11 cellular contexts compared by ENCODE assay signal in genomic region chr2:215919624-215920243, GRCh38.
DNase-seq lines count a peak whose midpoint lies in the region; ATAC-seq and TF ChIP-seq lines count a peak whose summit lies in the region.
"Had no signal": no experiment of that assay in that cellular context is flagged by ENCODE, and none has a peak within 500 bp of the region (broad histone marks: within the 10 kb centered on the region; RNA-seq: fewer than 3 reads in every experiment).

No MANE protein-coding gene starts in this region.

- no peaks in the 10 kb centered on the region for H3K9me3 Mint-ChIP-seq in type B pancreatic cell
- no peaks in the 10 kb centered on the region for H3K9me3 Mint-ChIP-seq in activated T-helper 17 cell treated with anti-CD3 and anti-CD28 coated beads, Interleukin-2, amount 50 U/mL, for 72 hours
- H3K9me3 Mint-ChIP-seq: stimulated activated naive CD8-positive, alpha-beta T cell treated with anti-CD3 and anti-CD28 coated beads, Interleukin-15, Interleukin-2, amounts not matched to agents 100 ng/mL and 50 ng/mL, for 24 hours had no signal

- H3K27me3 Mint-ChIP-seq in type B pancreatic cell = no peaks in the 10 kb centered on the region
- H3K27me3 Mint-ChIP-seq in activated T-helper 17 cell treated with anti-CD3 and anti-CD28 coated beads, Interleukin-2, amount 50 U/mL, for 72 hours = peaks cover 3% of the 10 kb centered on the region

- H3K23ac ChIP-seq in neuronal stem cell (ENCODE audit: low read depth, low read length, poor library complexity) = no peak overlapping the region

- peaks cover 31% of the 10 kb centered on the region for H3K4me1 Mint-ChIP-seq in type B pancreatic cell (ENCODE audit: unreplicated experiment)
- no peaks in the 10 kb centered on the region for H3K4me1 Mint-ChIP-seq in activated T-helper 17 cell treated with anti-CD3 and anti-CD28 coated beads, Interleukin-2, amount 50 U/mL, for 72 hours
- H3K4me1 Mint-ChIP-seq: B cell had no signal

- H2AFZ ChIP-seq in MM.1S (ENCODE audit: low read length) = peak overlapping the region; percentile 61; the same call in 1 of the 2 replicates
- peak overlapping the region; percentile 48 for H2AFZ ChIP-seq in neuronal stem cell (ENCODE audit: low read length)

- no peaks in the 10 kb centered on the region for H3K27me3 ChIP-seq in MM.1S (replicated peaks; ENCODE audit: insufficient read depth, low read length)
- H3K27me3 ChIP-seq in brain microvascular endothelial cell (replicated peaks) = no peaks in the 10 kb centered on the region
- no peaks in the 10 kb centered on the region for H3K27me3 ChIP-seq in neuronal stem cell (ENCODE audit: control insufficient read depth in 3 of 3, insufficient read depth in 3 of 3, low read depth in 1 of 3, low read length in 3 of 3)
- no peaks in the 10 kb centered on the region for H3K27me3 ChIP-seq in Peyer's patch
- H3K27me3 ChIP-seq: hepatocyte had no signal

- H3K4me3 Mint-ChIP-seq in type B pancreatic cell = no peak overlapping the region
- H3K4me3 Mint-ChIP-seq in activated T-helper 17 cell treated with anti-CD3 and anti-CD28 coated beads, Interleukin-2, amount 50 U/mL, for 72 hours = no peak overlapping the region
- H3K4me3 Mint-ChIP-seq: B cell; stimulated activated naive CD8-positive, alpha-beta T cell treated with anti-CD3 and anti-CD28 coated beads, Interleukin-15, Interleukin-2, amounts not matched to agents 100 ng/mL and 50 ng/mL, for 24 hours had no signal

- no peak overlapping the region for H2BK120ac ChIP-seq in neuronal stem cell (ENCODE audit: low read depth, low read length)

- in situ Hi-C loops in brain microvascular endothelial cell (cut with HindIII; ENCODE audit: low pct_ligation_motif_present, low sequenced_read_pairs) = loop anchor here (25.0 kb wide), 2 partner anchors 132 to 482 kb away; partner anchors contain the start of gene FN1

- no peak overlapping the region for H2AK5ac ChIP-seq in neuronal stem cell (ENCODE audit: low read depth, low read length)

- no peaks in the 10 kb centered on the region for H3K9me2 ChIP-seq in MM.1S (replicated peaks; ENCODE audit: insufficient read depth, low read length)

- no peak overlapping the region for H3K4me3 ChIP-seq in MM.1S (ENCODE audit: low read length)
- no peak overlapping the region for H3K4me3 ChIP-seq in brain microvascular endothelial cell (ENCODE audit: low read depth, low read length)
- H3K4me3 ChIP-seq in neuronal stem cell (ENCODE audit: low read length in 2 of 2) = no peak overlapping the region
- no peak overlapping the region for H3K4me3 ChIP-seq in Peyer's patch
- H3K4me3 ChIP-seq: hepatocyte, lung had no signal

- no peak overlapping the region for H3K14ac ChIP-seq in neuronal stem cell (ENCODE audit: low read length)

- peak overlapping the region; percentile 16 for H3K27ac Mint-ChIP-seq in type B pancreatic cell
- no peak overlapping the region for H3K27ac Mint-ChIP-seq in activated T-helper 17 cell treated with anti-CD3 and anti-CD28 coated beads, Interleukin-2, amount 50 U/mL, for 72 hours
- H3K27ac Mint-ChIP-seq: B cell; stimulated activated naive CD8-positive, alpha-beta T cell treated with anti-CD3 and anti-CD28 coated beads, Interleukin-15, Interleukin-2, amounts not matched to agents 100 ng/mL and 50 ng/mL, for 24 hours had no signal

- H3K79me1 ChIP-seq in neuronal stem cell (ENCODE audit: low read depth, low read length) = no peaks in the 10 kb centered on the region

- H3K18ac ChIP-seq in neuronal stem cell (ENCODE audit: low read length) = no peak overlapping the region

- TF ChIP-seq CTCF in MM.1S (IDR thresholded peaks at IDR 0.05; ENCODE audit: low read length) (no peak), brain microvascular endothelial cell (IDR thresholded peaks at IDR 0.05; ENCODE audit: low read depth, low read length, missing control alignments) (no peak), type B pancreatic cell (conservative IDR thresholded peaks at IDR 0.05) (no peak), Peyer's patch (IDR thresholded peaks at IDR 0.05) (no peak)

- H3K9ac ChIP-seq in MM.1S (ENCODE audit: low read length) (no peak overlapping the region), neuronal stem cell (ENCODE audit: low read depth, low read length, poor library complexity) (no peak overlapping the region)

- H2BK15ac ChIP-seq in neuronal stem cell (ENCODE audit: low read length) = no peak overlapping the region

- H3K27ac ChIP-seq in MM.1S (ENCODE audit: low read length) (peak overlapping the region; percentile 64; the same call in 1 of the 2 replicates), brain microvascular endothelial cell (peak overlapping the region; percentile 80), neuronal stem cell (replicated peaks; ENCODE audit: low read length) (no peak overlapping the region), Peyer's patch (no peak overlapping the region)

- no peak overlapping the region for H4K8ac ChIP-seq in neuronal stem cell (ENCODE audit: low read depth, low read length)

- H3K4ac ChIP-seq in neuronal stem cell (ENCODE audit: low read length) = no peak overlapping the region

- WGBS in neuronal stem cell (ENCODE audit: extremely low coverage in 2 of 2, insufficient read length in 2 of 2, insufficient replicate concordance in 1 of 2), 2 donors = no CpG with 5 or more reads among the region's 8 CpGs

- H2BK5ac ChIP-seq in neuronal stem cell (ENCODE audit: low read length) = no peak overlapping the region

- H2BK12ac ChIP-seq in neuronal stem cell (ENCODE audit: low read length) = no peak overlapping the region

- peaks cover 23% of the 10 kb centered on the region for H3F3A ChIP-seq in MM.1S (ENCODE audit: insufficient read depth, low read length)

- H4K20me1 ChIP-seq in MM.1S (ENCODE audit: insufficient read depth, low read length) = no peaks in the 10 kb centered on the region

- H3K4me2 ChIP-seq in MM.1S (ENCODE audit: low read depth, low read length) (peak overlapping the region; percentile 49; the same call in 1 of the 2 replicates), neuronal stem cell (ENCODE audit: insufficient read depth, low read length, poor library complexity, severe bottlenecking) (no peak overlapping the region)

- H3K9me3 ChIP-seq in MM.1S (replicated peaks; ENCODE audit: insufficient read depth, low read length) (no peaks in the 10 kb centered on the region), neuronal stem cell (replicated peaks in 1 of 2; ENCODE audit: control insufficient read depth in 2 of 2, insufficient read depth in 1 of 2, low read depth in 1 of 2, low read length in 2 of 2) (no peaks in the 10 kb centered on the region), Peyer's patch (no peaks in the 10 kb centered on the region)

- peaks cover 42% of the 10 kb centered on the region for H3K4me1 ChIP-seq in MM.1S (ENCODE audit: low read length)
- no peaks in the 10 kb centered on the region for H3K4me1 ChIP-seq in neuronal stem cell (ENCODE audit: control insufficient read depth in 2 of 2, insufficient read depth in 1 of 2, low read depth in 1 of 2, low read length in 2 of 2)
- peaks cover 0 to 7% (median 0%) of the 10 kb centered on the region in 4 donors for H3K4me1 ChIP-seq in Peyer's patch

- no peak for ATAC-seq in activated T-helper 17 cell treated with anti-CD3 and anti-CD28 coated beads, Interleukin-2, amount 50 U/mL, for 72 hours (replicated peaks)

- no peaks in the 10 kb centered on the region for H3K79me2 ChIP-seq in MM.1S (ENCODE audit: low read length)
- H3K79me2 ChIP-seq: hepatocyte had no signal

- H3K36me3 ChIP-seq in MM.1S (replicated peaks; ENCODE audit: insufficient read depth, low read length) (no peaks in the 10 kb centered on the region), brain microvascular endothelial cell (replicated peaks) (no peaks in the 10 kb centered on the region), neuronal stem cell (replicated peaks in 1 of 2; ENCODE audit: control insufficient read depth in 2 of 2, insufficient read depth in 2 of 2, low read length in 2 of 2) (no peaks in the 10 kb centered on the region), Peyer's patch (no peaks in the 10 kb centered on the region)

- no peaks in the 10 kb centered on the region for H3K36me3 Mint-ChIP-seq in type B pancreatic cell
- no peaks in the 10 kb centered on the region for H3K36me3 Mint-ChIP-seq in activated T-helper 17 cell treated with anti-CD3 and anti-CD28 coated beads, Interleukin-2, amount 50 U/mL, for 72 hours (ENCODE audit: low read depth)

- no peak for DNase-seq in MM.1S
- no peak for DNase-seq in brain microvascular endothelial cell
- DNase-seq in neuronal stem cell (ENCODE audit: low spot score) = no peak
- DNase-seq in type B pancreatic cell (ENCODE audit: extremely low spot score, unreplicated experiment) = no peak
- no peak for DNase-seq in mucosa of gallbladder (ENCODE audit: low spot score)
- no peak for DNase-seq in Peyer's patch

- no peak for TF ChIP-seq POLR2A in Peyer's patch (IDR thresholded peaks at IDR 0.05)

- no peak overlapping the region for H4K91ac ChIP-seq in neuronal stem cell (ENCODE audit: low read depth, low read length, poor library complexity)

Comparison
In these comparisons a context has a peak if more than half of its experiments do, and no peak if none do; other contexts are left out.
1. H3K27ac ChIP-seq: peak in MM.1S (single experiment) and brain microvascular endothelial cell (single experiment); none in neuronal stem cell (single experiment) and Peyer's patch (0 of 4).